In genomic region chr7:130904792-130905191, GRCh38 we compare ENCODE assay signal across 10 cellular contexts.
DNase-seq lines count a peak whose midpoint lies in the region; ATAC-seq and TF ChIP-seq lines count a peak whose summit lies in the region.
"Had no signal": no experiment of that assay in that cellular context is flagged by ENCODE, and none has a peak within 500 bp of the region (broad histone marks: within the 10 kb centered on the region; RNA-seq: fewer than 3 reads in every experiment).

No MANE protein-coding gene starts in this region.

- TF ChIP-seq POLR2A in esophagus squamous epithelium (IDR thresholded peaks at IDR 0.05) = no peak

- intact Hi-C loops in esophagus squamous epithelium (cut with DNase I) = no loop called here

- no peak overlapping the region for H3K4me3 ChIP-seq in esophagus squamous epithelium

- H3K9me3 ChIP-seq in esophagus squamous epithelium = no peaks in the 10 kb centered on the region

- no peaks in the 10 kb centered on the region for H3K27me3 ChIP-seq in esophagus squamous epithelium

- peak; percentile 34 for DNase-seq in HCEC 1CT
- no peak for DNase-seq in esophagus squamous epithelium (lab: John Stamatoyannopoulos, UW)
- peak; percentile 22 for DNase-seq in stimulated activated CD8-positive, alpha-beta memory T cell treated with anti-CD3 and anti-CD28 coated beads, Interleukin-4, amount 100 ng/mL, for 48 hours
- DNase-seq in NCI-H446 treated with DMSO at 0.1 percent for 48 hours (lab: John Stamatoyannopoulos, UW) = no peak
- no peak for DNase-seq in NCI-H2107 treated with DMSO at 0.1 percent for 48 hours (lab: John Stamatoyannopoulos, UW; ENCODE audit: unreplicated experiment)
- DNase-seq: activated gamma-delta T cell treated with Interleukin-2 at 50 U/mL for 16 hours, NCI-H1417 treated with DMSO at 0.1 percent for 48 hours, nucleus accumbens had no signal

- H3K36me3 ChIP-seq in esophagus squamous epithelium = peaks cover 0 to 18% (median 0%) of the 10 kb centered on the region in 3 donors

- ATAC-seq in HG03045 (IDR thresholded peaks at IDR 0.05; ENCODE audit: unreplicated experiment) = no peak

- H3K27ac ChIP-seq in VCaP (peak overlapping the region; percentile 37), esophagus squamous epithelium (peak overlapping the region; percentile 69 to 88 (median 81))

- peaks cover 38 to 83% (median 65%) of the 10 kb centered on the region in 3 donors for H3K4me1 ChIP-seq in esophagus squamous epithelium

- TF ChIP-seq CTCF in VCaP (conservative IDR thresholded peaks at IDR 0.05) (no peak), esophagus squamous epithelium (IDR thresholded peaks at IDR 0.05) (no peak)

- 53 to 65% methylated on average over 4 to 5 of the region's 5 CpGs for WGBS in esophagus squamous epithelium, 2 donors

Comparison
In these comparisons a context has a peak if more than half of its experiments do, and no peak if none do; other contexts are left out.
1. DNase-seq: peak in HCEC 1CT (single experiment) and stimulated activated CD8-positive, alpha-beta memory T cell treated with anti-CD3 and anti-CD28 coated beads, Interleukin-4, amount 100 ng/mL, for 48 hours (single experiment); none in esophagus squamous epithelium (single experiment), NCI-H446 treated with DMSO at 0.1 percent for 48 hours (single experiment) and NCI-H2107 treated with DMSO at 0.1 percent for 48 hours (single experiment).